ENCODE assay signal across 1 cellular context in genomic region chr2:27092696-27093429, GRCh38.
A peak's percentile ranks its signal among the peaks of the same experiment; 100 is the strongest.
TF ChIP-seq lines count a peak whose summit lies in the region.

No MANE protein-coding gene starts in this region.

TF ChIP-seq in HepG2, 621 proteins besides CTCF, POLR2A, EP300 and RAD21 (continued from another document and continues in another):
- peak; percentile 59; the same call in 1 of the 2 replicates for TF ChIP-seq ZNF350 (CRISPR knock-in tag; IDR thresholded peaks at IDR 0.05; ENCODE audit: borderline replicate concordance, low read depth)
- TF ChIP-seq NR2F6 (IDR thresholded peaks at IDR 0.05) = peak; percentile 97
- peak; percentile 99 for TF ChIP-seq NR2F6 (CRISPR knock-in tag; IDR thresholded peaks at IDR 0.05)
- peak; percentile 99 for TF ChIP-seq HNF4A (CRISPR knock-in tag; IDR thresholded peaks at IDR 0.05)
- TF ChIP-seq, protein P1, sequence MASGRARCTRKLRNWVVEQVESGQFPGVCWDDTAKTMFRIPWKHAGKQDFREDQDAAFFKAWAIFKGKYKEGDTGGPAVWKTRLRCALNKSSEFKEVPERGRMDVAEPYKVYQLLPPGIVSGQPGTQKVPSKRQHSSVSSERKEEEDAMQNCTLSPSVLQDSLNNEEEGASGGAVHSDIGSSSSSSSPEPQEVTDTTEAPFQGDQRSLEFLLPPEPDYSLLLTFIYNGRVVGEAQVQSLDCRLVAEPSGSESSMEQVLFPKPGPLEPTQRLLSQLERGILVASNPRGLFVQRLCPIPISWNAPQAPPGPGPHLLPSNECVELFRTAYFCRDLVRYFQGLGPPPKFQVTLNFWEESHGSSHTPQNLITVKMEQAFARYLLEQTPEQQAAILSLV (CRISPR knock-in tag; IDR thresholded peaks at IDR 0.05; ENCODE audit: borderline replicate concordance) = 0 out of 2 replicates have a peak, but pooled peaks have one; percentile 22
- peak in 1 of 2 experiments; percentile 72; a peak in 1 of 4 replicates for TF ChIP-seq KLF16 (CRISPR knock-in tag; IDR thresholded peaks at IDR 0.05)
- peak; percentile 69; the same call in 1 of the 2 replicates for TF ChIP-seq ZNF230 (CRISPR knock-in tag; IDR thresholded peaks at IDR 0.05)
- no peak for TF ChIP-seq FOXA1 (IDR thresholded peaks at IDR 0.05)
- no peak for TF ChIP-seq FOXA1 (CRISPR knock-in tag; IDR thresholded peaks at IDR 0.05)
- TF ChIP-seq TRIM24 (CRISPR knock-in tag; IDR thresholded peaks at IDR 0.05) = no peak
- peak; percentile 72; the same call in 1 of the 2 replicates for TF ChIP-seq ZNF558 (CRISPR knock-in tag; IDR thresholded peaks at IDR 0.05; ENCODE audit: borderline replicate concordance)
- TF ChIP-seq MXD4 (CRISPR knock-in tag; IDR thresholded peaks at IDR 0.05) = peak; percentile 70; the same call in 1 of the 2 replicates
- 0 out of 2 replicates have a peak, but pooled peaks have one; percentile 38 for TF ChIP-seq SNAI1 (CRISPR knock-in tag; IDR thresholded peaks at IDR 0.05; ENCODE audit: borderline replicate concordance)
- no peak for TF ChIP-seq ZNF790 (CRISPR knock-in tag; IDR thresholded peaks at IDR 0.05; ENCODE audit: borderline replicate concordance)
- TF ChIP-seq CREB3 (CRISPR knock-in tag; IDR thresholded peaks at IDR 0.05) = no peak
- TF ChIP-seq, protein P2, sequence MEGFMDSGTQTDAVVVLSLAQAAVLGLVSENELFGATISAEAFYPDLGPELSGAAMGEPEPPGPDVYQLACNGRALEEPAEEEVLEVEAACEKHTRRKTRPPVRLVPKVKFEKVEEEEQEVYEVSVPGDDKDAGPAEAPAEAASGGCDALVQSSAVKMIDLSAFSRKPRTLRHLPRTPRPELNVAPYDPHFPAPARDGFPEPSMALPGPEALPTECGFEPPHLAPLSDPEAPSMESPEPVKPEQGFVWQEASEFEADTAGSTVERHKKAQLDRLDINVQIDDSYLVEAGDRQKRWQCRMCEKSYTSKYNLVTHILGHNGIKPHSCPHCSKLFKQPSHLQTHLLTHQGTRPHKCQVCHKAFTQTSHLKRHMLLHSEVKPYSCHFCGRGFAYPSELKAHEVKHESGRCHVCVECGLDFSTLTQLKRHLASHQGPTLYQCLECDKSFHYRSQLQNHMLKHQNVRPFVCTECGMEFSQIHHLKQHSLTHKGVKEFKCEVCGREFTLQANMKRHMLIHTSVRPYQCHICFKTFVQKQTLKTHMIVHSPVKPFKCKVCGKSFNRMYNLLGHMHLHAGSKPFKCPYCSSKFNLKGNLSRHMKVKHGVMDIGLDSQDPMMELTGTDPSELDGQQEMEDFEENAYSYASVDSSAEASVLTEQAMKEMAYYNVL (CRISPR knock-in tag; IDR thresholded peaks at IDR 0.05; ENCODE audit: borderline replicate concordance) = no peak; the same call in 1 of the 2 replicates
- no peak for TF ChIP-seq HINFP (CRISPR knock-in tag; IDR thresholded peaks at IDR 0.05; ENCODE audit: low read depth)
- TF ChIP-seq NR2F1 (CRISPR knock-in tag; IDR thresholded peaks at IDR 0.05) = peak; percentile 92 to 98
- TF ChIP-seq FOXJ3 (CRISPR knock-in tag; IDR thresholded peaks at IDR 0.05; ENCODE audit: borderline replicate concordance) = no peak; the same call in 1 of the 2 replicates
- TF ChIP-seq HBP1 (CRISPR knock-in tag; IDR thresholded peaks at IDR 0.05; ENCODE audit: low read depth) = peak; percentile 78; the same call in 1 of the 2 replicates
- peak; percentile 80 for TF ChIP-seq ZIK1 (CRISPR knock-in tag; IDR thresholded peaks at IDR 0.05; ENCODE audit: borderline replicate concordance, low read depth)
- no peak for TF ChIP-seq FOXP1 (IDR thresholded peaks at IDR 0.05)
- TF ChIP-seq FOXP1 (CRISPR knock-in tag; IDR thresholded peaks at IDR 0.05) = no peak
- TF ChIP-seq FUBP1 (CRISPR knock-in tag; IDR thresholded peaks at IDR 0.05; ENCODE audit: borderline replicate concordance) = no peak
- TF ChIP-seq NFKB2 (CRISPR knock-in tag; IDR thresholded peaks at IDR 0.05; ENCODE audit: borderline replicate concordance) = peak; percentile 72; the same call in 1 of the 2 replicates
- peak; percentile 61; the same call in 1 of the 2 replicates for TF ChIP-seq POLR2AphosphoS5 (IDR thresholded peaks at IDR 0.05; ENCODE audit: low read depth, low read length)
- peak; percentile 58; the same call in 1 of the 2 replicates for TF ChIP-seq RCOR2 (CRISPR knock-in tag; IDR thresholded peaks at IDR 0.05)
- TF ChIP-seq, protein P3, sequence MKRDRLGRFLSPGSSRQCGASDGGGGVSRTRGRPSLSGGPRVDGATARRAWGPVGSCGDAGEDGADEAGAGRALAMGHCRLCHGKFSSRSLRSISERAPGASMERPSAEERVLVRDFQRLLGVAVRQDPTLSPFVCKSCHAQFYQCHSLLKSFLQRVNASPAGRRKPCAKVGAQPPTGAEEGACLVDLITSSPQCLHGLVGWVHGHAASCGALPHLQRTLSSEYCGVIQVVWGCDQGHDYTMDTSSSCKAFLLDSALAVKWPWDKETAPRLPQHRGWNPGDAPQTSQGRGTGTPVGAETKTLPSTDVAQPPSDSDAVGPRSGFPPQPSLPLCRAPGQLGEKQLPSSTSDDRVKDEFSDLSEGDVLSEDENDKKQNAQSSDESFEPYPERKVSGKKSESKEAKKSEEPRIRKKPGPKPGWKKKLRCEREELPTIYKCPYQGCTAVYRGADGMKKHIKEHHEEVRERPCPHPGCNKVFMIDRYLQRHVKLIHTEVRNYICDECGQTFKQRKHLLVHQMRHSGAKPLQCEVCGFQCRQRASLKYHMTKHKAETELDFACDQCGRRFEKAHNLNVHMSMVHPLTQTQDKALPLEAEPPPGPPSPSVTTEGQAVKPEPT (CRISPR knock-in tag; IDR thresholded peaks at IDR 0.05; ENCODE audit: low read depth) = 0 out of 2 replicates have a peak, but pooled peaks have one; percentile 17
- peak; percentile 86; the same call in 1 of the 3 replicates for TF ChIP-seq MXI1 (IDR thresholded peaks at IDR 0.05; ENCODE audit: borderline replicate concordance, low read depth, low read length)
- peak; percentile 87 for TF ChIP-seq ZBTB7A (CRISPR knock-in tag; IDR thresholded peaks at IDR 0.05)
- peak; percentile 80 for TF ChIP-seq NCOA2 (CRISPR knock-in tag; IDR thresholded peaks at IDR 0.05)
- peak; percentile 79 for TF ChIP-seq PITX1 (CRISPR knock-in tag; IDR thresholded peaks at IDR 0.05)
- TF ChIP-seq CBX1 (IDR thresholded peaks at IDR 0.05; ENCODE audit: low read depth) = no peak
- no peak for TF ChIP-seq ZNF333 (CRISPR knock-in tag; IDR thresholded peaks at IDR 0.05; ENCODE audit: borderline replicate concordance)
- TF ChIP-seq TRIM22 (IDR thresholded peaks at IDR 0.05) = no peak
- peak; percentile 81; the same call in 1 of the 2 replicates for TF ChIP-seq ZBED4 (CRISPR knock-in tag; IDR thresholded peaks at IDR 0.05; ENCODE audit: borderline replicate concordance)
- TF ChIP-seq ZNF431 (CRISPR knock-in tag; IDR thresholded peaks at IDR 0.05; ENCODE audit: borderline replicate concordance, low read depth) = peak; percentile 96
